Comparison of ENCODE assay signal across 18 cellular contexts in the genomic region with DNA sequence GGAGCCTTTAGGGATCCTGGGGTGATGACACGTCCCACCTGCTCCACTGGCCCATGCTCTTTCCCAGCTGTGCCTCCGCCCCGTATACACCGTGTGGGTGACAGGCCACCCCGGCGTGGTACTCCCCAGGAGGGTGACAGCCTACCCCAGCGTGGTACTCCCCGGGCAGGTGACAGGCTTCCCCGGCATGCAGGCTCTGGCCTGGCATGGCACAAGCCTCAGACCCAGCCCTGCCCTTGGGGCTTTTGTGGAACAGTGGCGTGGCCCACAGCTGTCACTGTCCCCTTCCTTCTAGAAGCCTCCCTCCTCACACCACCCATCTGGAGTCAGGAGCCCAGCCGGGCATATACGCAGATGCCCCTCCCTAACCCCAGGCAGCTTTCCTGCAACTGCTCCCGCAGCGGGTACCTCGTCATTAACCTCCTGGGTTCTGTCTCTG. TPM values are rescaled to one million over a fixed set of nuclear protein-coding genes. Genes with fewer than 3 reads are reported as not detected.
DNase-seq lines count a peak whose midpoint lies in the region; ATAC-seq and TF ChIP-seq lines count a peak whose summit lies in the region.
"Had no signal": no experiment of that assay in that cellular context is flagged by ENCODE, and none has a peak within 500 bp of the region (broad histone marks: within the 10 kb centered on the region; RNA-seq: fewer than 3 reads in every experiment).

No MANE protein-coding gene starts in this region.

- H3K27ac Mint-ChIP-seq in activated CD8-positive, alpha-beta T cell treated with anti-CD3 and anti-CD28 coated beads, Interleukin-2, amount 10 ng/mL, durations not matched to agents 7 days and 5 days: peak overlapping the region; percentile 6
- H3K27ac Mint-ChIP-seq in activated CD8-positive, alpha-beta T cell treated with anti-CD3 and anti-CD28 coated beads for 36 hours: no peak overlapping the region
- H3K27ac Mint-ChIP-seq: activated naive CD8-positive, alpha-beta T cell treated with anti-CD3 and anti-CD28 coated beads, Interleukin-2, amount 10 ng/mL, durations not matched to agents 7 days and 5 days; type B pancreatic cell; WTC11 had no signal

- no peak overlapping the region for H2AK5ac ChIP-seq in trophoblast cell (ENCODE audit: low read length)

- H3K27me3 Mint-ChIP-seq in activated CD8-positive, alpha-beta T cell treated with anti-CD3 and anti-CD28 coated beads, Interleukin-2, amount 10 ng/mL, durations not matched to agents 7 days and 5 days (ENCODE audit: low read depth): no peaks in the 10 kb centered on the region
- no peaks in the 10 kb centered on the region for H3K27me3 Mint-ChIP-seq in activated CD8-positive, alpha-beta T cell treated with anti-CD3 and anti-CD28 coated beads for 36 hours
- H3K27me3 Mint-ChIP-seq: type B pancreatic cell had no signal

- no peak overlapping the region for H3K14ac ChIP-seq in trophoblast cell (ENCODE audit: low read length)

- POLR2A ChIA-PET in activated CD8-positive, alpha-beta T cell treated with anti-CD3 and anti-CD28 coated beads, Interleukin-2, amount 10 ng/mL, durations not matched to agents 7 days and 5 days (lab: Charles Lee): interaction anchor here (0.9 kb wide), 1 partner anchor 46 kb away, joined by 3 read pairs; no protein-coding TSS in a partner anchor
- POLR2A ChIA-PET in activated CD8-positive, alpha-beta T cell treated with anti-CD3 and anti-CD28 coated beads for 36 hours (lab: Charles Lee): no interaction called here

- DNase-seq in activated CD8-positive, alpha-beta T cell treated with anti-CD3 and anti-CD28 coated beads, Interleukin-2, amount 10 ng/mL, durations not matched to agents 7 days and 5 days: no peak
- DNase-seq in activated CD8-positive, alpha-beta T cell treated with anti-CD3 and anti-CD28 coated beads for 36 hours: no peak
- peak; percentile 32 for DNase-seq in NAMALWA (ENCODE audit: low spot score)
- DNase-seq in choroid plexus epithelial cell (ENCODE audit: low read depth): peak; percentile 26
- peak; percentile 58 to 69 for DNase-seq in trophoblast cell
- no peak for DNase-seq in pons (ENCODE audit: low spot score)
- DNase-seq: activated CD8-positive, alpha-beta memory T cell treated with anti-CD3 and anti-CD28 coated beads, Interleukin-2, amount 50 U/mL, for 48 hours; activated naive CD8-positive, alpha-beta T cell treated with anti-CD3 and anti-CD28 coated beads, Interleukin-2, amount 10 ng/mL, durations not matched to agents 7 days and 5 days; effector CD4-positive, alpha-beta T cell; stimulated activated CD4-positive, alpha-beta T cell treated with anti-CD3 and anti-CD28 coated beads, Interleukin-4, amount 100 ng/mL, for 4 hours had no signal

- H3K4me1 Mint-ChIP-seq in activated CD8-positive, alpha-beta T cell treated with anti-CD3 and anti-CD28 coated beads, Interleukin-2, amount 10 ng/mL, durations not matched to agents 7 days and 5 days (ENCODE audit: low read depth): peaks cover 29% of the 10 kb centered on the region
- H3K4me1 Mint-ChIP-seq in activated CD8-positive, alpha-beta T cell treated with anti-CD3 and anti-CD28 coated beads for 36 hours (ENCODE audit: low read depth): peaks cover 27% of the 10 kb centered on the region

- H3K9me3 ChIP-seq in trophoblast cell (ENCODE audit: insufficient read depth, low read depth, low read length): no peaks in the 10 kb centered on the region

- H4K12ac ChIP-seq in trophoblast cell (ENCODE audit: low read depth, low read length): no peak overlapping the region

- H3K36me3 ChIP-seq in trophoblast cell (ENCODE audit: control insufficient read depth in 1 of 2, insufficient read depth in 2 of 2, low read length in 2 of 2): no peaks in the 10 kb centered on the region

- H2AFZ ChIP-seq in trophoblast cell (ENCODE audit: insufficient read depth, low read length, poor library complexity): no peak overlapping the region

- H2BK12ac ChIP-seq in trophoblast cell (ENCODE audit: low read length): no peak overlapping the region

- H3K79me1 ChIP-seq in trophoblast cell (ENCODE audit: low read length): peaks cover 7% of the 10 kb centered on the region

- H3K9me3 Mint-ChIP-seq in activated CD8-positive, alpha-beta T cell treated with anti-CD3 and anti-CD28 coated beads, Interleukin-2, amount 10 ng/mL, durations not matched to agents 7 days and 5 days (ENCODE audit: insufficient read depth): no peaks in the 10 kb centered on the region
- H3K9me3 Mint-ChIP-seq in activated CD8-positive, alpha-beta T cell treated with anti-CD3 and anti-CD28 coated beads for 36 hours: no peaks in the 10 kb centered on the region
- H3K9me3 Mint-ChIP-seq: activated naive CD8-positive, alpha-beta T cell treated with anti-CD3 and anti-CD28 coated beads, Interleukin-2, amount 10 ng/mL, durations not matched to agents 7 days and 5 days; type B pancreatic cell; WTC11 had no signal

- no peak overlapping the region for H2BK5ac ChIP-seq in trophoblast cell (ENCODE audit: low read depth, low read length, poor library complexity)

- H2BK120ac ChIP-seq in trophoblast cell (ENCODE audit: insufficient read depth, low read length, poor library complexity): no peak overlapping the region

- H3K23ac ChIP-seq in trophoblast cell (ENCODE audit: low read length): no peak overlapping the region

- no peaks in the 10 kb centered on the region for H3K27me3 ChIP-seq in trophoblast cell (ENCODE audit: insufficient read depth, low read length)

- H4K91ac ChIP-seq in trophoblast cell (ENCODE audit: low read depth, low read length): no peak overlapping the region

- intact Hi-C loops in activated CD8-positive, alpha-beta T cell treated with anti-CD3 and anti-CD28 coated beads for 36 hours (cut with micrococcal nuclease): no loop called here

- H3K79me2 ChIP-seq in trophoblast cell (ENCODE audit: control insufficient read depth, insufficient read depth, low read length, poor library complexity): peaks cover 4% of the 10 kb centered on the region

- H3K4me3 Mint-ChIP-seq in activated CD8-positive, alpha-beta T cell treated with anti-CD3 and anti-CD28 coated beads, Interleukin-2, amount 10 ng/mL, durations not matched to agents 7 days and 5 days: no peak overlapping the region
- no peak overlapping the region for H3K4me3 Mint-ChIP-seq in activated CD8-positive, alpha-beta T cell treated with anti-CD3 and anti-CD28 coated beads for 36 hours
- H3K4me3 Mint-ChIP-seq: activated naive CD8-positive, alpha-beta T cell treated with anti-CD3 and anti-CD28 coated beads, Interleukin-2, amount 10 ng/mL, durations not matched to agents 7 days and 5 days; type B pancreatic cell; WTC11 had no signal

- no peak overlapping the region for H3K18ac ChIP-seq in trophoblast cell (ENCODE audit: low read length)

- H4K8ac ChIP-seq in trophoblast cell (ENCODE audit: low read depth, low read length): no peak overlapping the region

- no peak overlapping the region for H3K4ac ChIP-seq in trophoblast cell (ENCODE audit: low read depth, low read length)

- H3K4me3 ChIP-seq in choroid plexus epithelial cell (ENCODE audit: low read depth, low read length) (no peak overlapping the region), trophoblast cell (ENCODE audit: low read depth, low read length) (no peak overlapping the region)

- ATAC-seq in activated CD8-positive, alpha-beta T cell treated with anti-CD3 and anti-CD28 coated beads, Interleukin-2, amount 10 ng/mL, durations not matched to agents 7 days and 5 days: no peak
- ATAC-seq in activated CD8-positive, alpha-beta T cell treated with anti-CD3 and anti-CD28 coated beads for 36 hours: no peak
- ATAC-seq in GM21737 (IDR thresholded peaks at IDR 0.05; ENCODE audit: unreplicated experiment): no peak
- ATAC-seq in GM21526 (IDR thresholded peaks at IDR 0.05; ENCODE audit: low FRiP score, unreplicated experiment): no peak
- ATAC-seq: SK-N-SH treated with all-trans-retinoic acid at 6 μM for 48 hours, WTC11 had no signal

- no peak for TF ChIP-seq CTCF in activated CD8-positive, alpha-beta T cell treated with anti-CD3 and anti-CD28 coated beads for 36 hours (IDR thresholded peaks at IDR 0.05)
- TF ChIP-seq CTCF in choroid plexus epithelial cell (conservative IDR thresholded peaks at IDR 0.05; ENCODE audit: low read depth, low read length): no peak

- peaks cover 2% of the 10 kb centered on the region in 2 experiments for H3K4me1 ChIP-seq in trophoblast cell (ENCODE audit: control insufficient read depth in 1 of 2, insufficient read depth in 2 of 2, low read length in 2 of 2)

- peaks cover 2% of the 10 kb centered on the region for H3K36me3 Mint-ChIP-seq in activated CD8-positive, alpha-beta T cell treated with anti-CD3 and anti-CD28 coated beads, Interleukin-2, amount 10 ng/mL, durations not matched to agents 7 days and 5 days (ENCODE audit: low read depth)
- peaks cover 3% of the 10 kb centered on the region for H3K36me3 Mint-ChIP-seq in activated CD8-positive, alpha-beta T cell treated with anti-CD3 and anti-CD28 coated beads for 36 hours (ENCODE audit: low read depth)
- H3K36me3 Mint-ChIP-seq: activated naive CD8-positive, alpha-beta T cell treated with anti-CD3 and anti-CD28 coated beads, Interleukin-2, amount 10 ng/mL, durations not matched to agents 7 days and 5 days; type B pancreatic cell; WTC11 had no signal

- H3K27ac ChIP-seq in trophoblast cell (ENCODE audit: low read depth, low read length): no peak overlapping the region

- H3K4me2 ChIP-seq in trophoblast cell (ENCODE audit: low read length): no peak overlapping the region

- H3K9ac ChIP-seq in trophoblast cell (ENCODE audit: low read length): no peak overlapping the region

- CTCF ChIA-PET in activated CD8-positive, alpha-beta T cell treated with anti-CD3 and anti-CD28 coated beads, Interleukin-2, amount 10 ng/mL, durations not matched to agents 7 days and 5 days (lab: Charles Lee): interaction anchor here (1.1 to 1.4 kb wide), 2 partner anchors 8 to 210 kb away, joined by 3 read pairs; no protein-coding TSS in a partner anchor
- CTCF ChIA-PET in activated CD8-positive, alpha-beta T cell treated with anti-CD3 and anti-CD28 coated beads for 36 hours (lab: Charles Lee): interaction anchor here (1.1 kb wide), 1 partner anchor 41 kb away, joined by 4 read pairs; no protein-coding TSS in a partner anchor

- WGBS in trophoblast cell (ENCODE audit: extremely low coverage, insufficient coverage, insufficient read length): no CpG with 5 or more reads among the region's 15 CpGs

RNA-seq across cellular contexts. Expression of gene PFKL, which starts 4.7 kb away (rescaled TPM):
- total RNA-seq in activated CD8-positive, alpha-beta T cell treated with anti-CD3 and anti-CD28 coated beads, Interleukin-2, amount 10 ng/mL, durations not matched to agents 7 days and 5 days: 100 to 1,000 TPM; 191 to 199 TPM
- total RNA-seq in activated CD8-positive, alpha-beta T cell treated with anti-CD3 and anti-CD28 coated beads for 36 hours: 100 to 1,000 TPM; 188 to 200 TPM
- 82.7 and 83.7 TPM in 2 replicates for polyA plus RNA-seq in trophoblast cell (2013)

RNA-seq across cellular contexts. Expression of gene AIRE, which starts 9.5 kb away (rescaled TPM):
- not detected for total RNA-seq in activated CD8-positive, alpha-beta T cell treated with anti-CD3 and anti-CD28 coated beads, Interleukin-2, amount 10 ng/mL, durations not matched to agents 7 days and 5 days
- not detected for total RNA-seq in activated CD8-positive, alpha-beta T cell treated with anti-CD3 and anti-CD28 coated beads for 36 hours
- 0.18 and 0.21 TPM in 2 replicates for polyA plus RNA-seq in trophoblast cell (2013)
- total RNA-seq: activated naive CD8-positive, alpha-beta T cell treated with anti-CD3 and anti-CD28 coated beads, Interleukin-2, amount 10 ng/mL, durations not matched to agents 7 days and 5 days; bronchial epithelial cell; lung microvascular endothelial cell; M059J had no signal

RNA-seq across cellular contexts. Expression of gene DNMT3L, which starts 33.5 kb away (rescaled TPM):
- not detected for total RNA-seq in activated CD8-positive, alpha-beta T cell treated with anti-CD3 and anti-CD28 coated beads, Interleukin-2, amount 10 ng/mL, durations not matched to agents 7 days and 5 days
- total RNA-seq in activated CD8-positive, alpha-beta T cell treated with anti-CD3 and anti-CD28 coated beads for 36 hours: not detected
- polyA plus RNA-seq in trophoblast cell (2013): 0.42 and 0.48 TPM in 2 replicates
- total RNA-seq: activated naive CD8-positive, alpha-beta T cell treated with anti-CD3 and anti-CD28 coated beads, Interleukin-2, amount 10 ng/mL, durations not matched to agents 7 days and 5 days; bronchial epithelial cell; lung microvascular endothelial cell; M059J; WTC11 had no signal

RNA-seq across cellular contexts. Expression of gene CFAP410, which starts 44.0 kb away (rescaled TPM):
- total RNA-seq in activated CD8-positive, alpha-beta T cell treated with anti-CD3 and anti-CD28 coated beads, Interleukin-2, amount 10 ng/mL, durations not matched to agents 7 days and 5 days: 10 to 100 TPM; 16.8 to 17.4 TPM
- 10 to 100 TPM; 17.2 TPM for total RNA-seq in activated CD8-positive, alpha-beta T cell treated with anti-CD3 and anti-CD28 coated beads for 36 hours
- 8.3 and 10.1 TPM in 2 replicates for polyA plus RNA-seq in trophoblast cell (2013)

RNA-seq across cellular contexts. Expression of gene ICOSLG, which starts 54.4 kb away (rescaled TPM):
- total RNA-seq in activated CD8-positive, alpha-beta T cell treated with anti-CD3 and anti-CD28 coated beads, Interleukin-2, amount 10 ng/mL, durations not matched to agents 7 days and 5 days: 1 to 10 TPM; 1.8 to 2.0 TPM
- 1 to 10 TPM; 5.4 to 5.9 TPM for total RNA-seq in activated CD8-positive, alpha-beta T cell treated with anti-CD3 and anti-CD28 coated beads for 36 hours
- polyA plus RNA-seq in trophoblast cell (2013): 3.3 and 3.4 TPM in 2 replicates

Comparison
In these comparisons a context has a peak if more than half of its experiments do, and no peak if none do; other contexts are left out.
1. DNase-seq: peak in NAMALWA (single experiment), choroid plexus epithelial cell (single experiment) and trophoblast cell (2 of 2); none in activated CD8-positive, alpha-beta T cell treated with anti-CD3 and anti-CD28 coated beads, Interleukin-2, amount 10 ng/mL, durations not matched to agents 7 days and 5 days (single experiment), activated CD8-positive, alpha-beta T cell treated with anti-CD3 and anti-CD28 coated beads for 36 hours (single experiment) and pons (single experiment).